In the genomic region with DNA sequence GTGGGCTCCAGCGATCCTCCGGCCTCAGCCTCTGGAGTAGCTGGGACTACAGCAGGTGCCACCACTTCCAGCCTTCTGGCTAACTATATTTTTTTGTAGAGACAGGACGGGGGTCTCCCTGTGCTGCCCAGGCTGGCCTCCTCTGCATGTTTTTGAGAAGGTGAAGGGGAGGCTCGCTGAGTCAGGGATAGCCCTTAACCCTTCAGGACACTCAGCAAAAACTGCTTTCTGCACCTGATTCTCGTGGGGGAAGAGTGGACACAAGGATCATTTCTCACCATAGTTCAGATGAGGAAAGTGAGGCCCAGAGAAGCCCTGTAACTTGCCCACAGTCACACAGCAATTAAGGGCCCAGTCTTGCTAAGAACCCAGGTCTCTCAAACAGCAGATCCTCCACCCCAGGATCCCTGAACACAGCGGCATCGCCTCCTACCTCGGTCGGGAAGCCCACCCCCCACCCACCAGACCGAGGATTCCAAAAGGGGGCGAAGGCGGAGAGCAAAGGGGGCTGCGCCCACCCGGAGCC, we compare ENCODE assay signal across 8 cellular contexts. TPM values are rescaled to one million over a fixed set of nuclear protein-coding genes. Genes with fewer than 3 reads are reported as not detected.
DNase-seq lines count a peak whose midpoint lies in the region; ATAC-seq, FAIRE-seq and TF ChIP-seq lines count a peak whose summit lies in the region.

No MANE protein-coding gene starts in this region.

- CTCF ChIA-PET in activated CD8-positive, alpha-beta memory T cell treated with anti-CD3 and anti-CD28 coated beads, Interleukin-2, amount 10 ng/mL, durations not matched to agents 7 days and 5 days (lab: Charles Lee): interaction anchor here (1.0 to 6.2 kb wide), 4 partner anchors 26 to 29 kb away, joined by 4 to 32 read pairs (median 4); no protein-coding TSS in a partner anchor
- CTCF ChIA-PET in GM12878 (lab: Yijun Ruan, JAX): interaction anchor here (1.1 to 17.2 kb wide), 5 partner anchors 10 to 28 kb away, joined by 3 to 208 read pairs (median 6); partner anchors contain the start of gene AHDC1

- H3K27ac ChIP-seq in GM12878 (ENCODE audit: control insufficient read depth, insufficient read depth) (peak overlapping the region; percentile 95), thyroid gland (peak overlapping the region; percentile 29 to 81 (median 75))

- BruUV-seq in GM12878 (replicated peaks; lab: Mats Ljungman, UMichigan): TSS peak; percentile 73

- peak overlapping the region; percentile 82 for H3K27ac Mint-ChIP-seq in activated CD8-positive, alpha-beta memory T cell treated with anti-CD3 and anti-CD28 coated beads, Interleukin-2, amount 10 ng/mL, durations not matched to agents 7 days and 5 days
- peak overlapping the region; percentile 88 for H3K27ac Mint-ChIP-seq in memory B cell

- peak overlapping the region; percentile 87 for H3K4me2 ChIP-seq in GM12878 (ENCODE audit: control insufficient read depth, insufficient read depth)

- H3K27me3 Mint-ChIP-seq in activated CD8-positive, alpha-beta memory T cell treated with anti-CD3 and anti-CD28 coated beads, Interleukin-2, amount 10 ng/mL, durations not matched to agents 7 days and 5 days: peaks cover 9% of the 10 kb centered on the region
- no peaks in the 10 kb centered on the region for H3K27me3 Mint-ChIP-seq in memory B cell

- no peak for ATAC-seq in activated CD8-positive, alpha-beta memory T cell treated with anti-CD3 and anti-CD28 coated beads, Interleukin-2, amount 10 ng/mL, durations not matched to agents 7 days and 5 days
- no peak for ATAC-seq in GM12878
- no peak for ATAC-seq in memory B cell (ENCODE audit: low read depth)
- ATAC-seq in HG03565 (IDR thresholded peaks at IDR 0.05; ENCODE audit: unreplicated experiment): no peak
- no peak for ATAC-seq in HG03378 (IDR thresholded peaks at IDR 0.05; ENCODE audit: unreplicated experiment)

- peak overlapping the region; percentile 47 for H3K4me3 Mint-ChIP-seq in activated CD8-positive, alpha-beta memory T cell treated with anti-CD3 and anti-CD28 coated beads, Interleukin-2, amount 10 ng/mL, durations not matched to agents 7 days and 5 days
- H3K4me3 Mint-ChIP-seq in memory B cell: peak overlapping the region; percentile 71

- RAD21 ChIA-PET in GM12878 (lab: Charles Lee; ENCODE audit: unreplicated experiment): interaction anchor here (2.6 to 17.1 kb wide), 4 partner anchors 11 to 30 kb away, joined by 10 to 211 read pairs (median 108); no protein-coding TSS in a partner anchor

- SMC1A ChIA-PET in GM12878 (lab: Charles Lee; ENCODE audit: uncharacterized antibody, unreplicated experiment): interaction anchor here (0.6 to 6.5 kb wide), 3 partner anchors 24 to 28 kb away, joined by 3 to 87 read pairs (median 11); no protein-coding TSS in a partner anchor

- TF ChIP-seq RAD21 in GM12878 (IDR thresholded peaks at IDR 0.05; ENCODE audit: insufficient read depth, low read depth, low read length): no peak

- H2AFZ ChIP-seq in GM12878 (ENCODE audit: control insufficient read depth, low read depth, low read length): peak overlapping the region; percentile 35; the same call in 1 of the 2 replicates

- no peaks in the 10 kb centered on the region for H3K36me3 Mint-ChIP-seq in activated CD8-positive, alpha-beta memory T cell treated with anti-CD3 and anti-CD28 coated beads, Interleukin-2, amount 10 ng/mL, durations not matched to agents 7 days and 5 days
- H3K36me3 Mint-ChIP-seq in memory B cell: no peaks in the 10 kb centered on the region

- TF ChIP-seq POLR2A in GM12878 (IDR thresholded peaks at IDR 0.05; ENCODE audit: low read depth, low read length): no peak
- no peak for TF ChIP-seq POLR2A in thyroid gland (IDR thresholded peaks at IDR 0.05)

- no peak for TF ChIP-seq CTCF in GM12878 (IDR thresholded peaks at IDR 0.05 in 2 of 3, conservative IDR thresholded peaks at IDR 0.05 in 1 of 3; ENCODE audit: control insufficient read depth in 2 of 3, extremely low read depth in 1 of 3, insufficient read depth in 1 of 3, low read depth in 3 of 3, low read length in 3 of 3)
- TF ChIP-seq CTCF in thyroid gland (IDR thresholded peaks at IDR 0.05): no peak

- no peak for FAIRE-seq in GM12878 (lab: Jason Lieb, UNC)

- peak overlapping the region; percentile 86 for H3K9ac ChIP-seq in GM12878 (ENCODE audit: control insufficient read depth, insufficient read depth, low read length)

- peaks cover 3% of the 10 kb centered on the region for H3K79me2 ChIP-seq in GM12878 (ENCODE audit: control insufficient read depth, insufficient read depth, low read length)

- no peaks in the 10 kb centered on the region for H4K20me1 ChIP-seq in GM12878 (ENCODE audit: control insufficient read depth, insufficient read depth)

- H3K36me3 ChIP-seq in GM12878 (ENCODE audit: control insufficient read depth in 2 of 2, insufficient read depth in 2 of 2, low read length in 1 of 2) (no peaks in the 10 kb centered on the region), thyroid gland (no peaks in the 10 kb centered on the region)

- H3K4me1 Mint-ChIP-seq in activated CD8-positive, alpha-beta memory T cell treated with anti-CD3 and anti-CD28 coated beads, Interleukin-2, amount 10 ng/mL, durations not matched to agents 7 days and 5 days: peaks cover 72% of the 10 kb centered on the region
- H3K4me1 Mint-ChIP-seq in memory B cell: peaks cover 62% of the 10 kb centered on the region

- POLR2A ChIA-PET in GM12878 (lab: Charles Lee): interaction anchor here (0.7 to 14.3 kb wide), 4 partner anchors 10 to 29 kb away, joined by 3 to 141 read pairs (median 70); no protein-coding TSS in a partner anchor

- no peaks in the 10 kb centered on the region for H3K9me3 Mint-ChIP-seq in activated CD8-positive, alpha-beta memory T cell treated with anti-CD3 and anti-CD28 coated beads, Interleukin-2, amount 10 ng/mL, durations not matched to agents 7 days and 5 days (ENCODE audit: low read depth)
- no peaks in the 10 kb centered on the region for H3K9me3 Mint-ChIP-seq in memory B cell

- intact Hi-C loops in GM12878 (cut with micrococcal nuclease; ENCODE audit: unreplicated experiment): loop anchor here (1.0 kb wide), 1 partner anchor 30 kb away; no protein-coding TSS in a partner anchor
- intact Hi-C loops in thyroid gland (cut with DNase I): no loop called here

- no peaks in the 10 kb centered on the region for H3K27me3 ChIP-seq in GM12878 (replicated peaks in 1 of 2; ENCODE audit: control insufficient read depth in 2 of 2, insufficient read depth in 2 of 2, low read length in 1 of 2)
- H3K27me3 ChIP-seq in thyroid gland: peaks cover 6% of the 10 kb centered on the region

- 10% methylated on average over 14 of the region's 14 CpGs for WGBS in GM12878 (ENCODE audit: insufficient coverage, insufficient replicate concordance, low lambda C conversion rate, missing lambda C conversion rate)
- 37 to 43% methylated on average over 10 to 14 of the region's 14 CpGs for WGBS in thyroid gland, 2 donors

- no peak for DNase-seq in activated CD8-positive, alpha-beta memory T cell treated with anti-CD3 and anti-CD28 coated beads, Interleukin-2, amount 10 ng/mL, durations not matched to agents 7 days and 5 days
- DNase-seq in activated CD8-positive, alpha-beta memory T cell treated with anti-CD3 and anti-CD28 coated beads for 24 hours: no peak
- no peak for DNase-seq in GM12878 (ENCODE audit: low read depth, low spot score)
- no peak for DNase-seq in memory B cell (ENCODE audit: low spot score in 2 of 2)
- DNase-seq in thyroid gland: no peak
- DNase-seq in Kasumi-1 (lab: John Stamatoyannopoulos, UW): no peak

- H3K4me1 ChIP-seq in GM12878 (ENCODE audit: control insufficient read depth, insufficient read depth, low read length) (peaks cover 76% of the 10 kb centered on the region), thyroid gland (peaks cover 29 to 58% of the 10 kb centered on the region in 2 donors)

- in situ Hi-C loops in GM12878 (cut with MboI): no loop called here

- H3K4me3 ChIP-seq in GM12878 (peak overlapping the region; percentile 66), thyroid gland (replicated peaks in 1 of 3) (peak overlapping the region in 2 of 3 donors; percentile 20 to 41)

- H3K9me3 ChIP-seq in GM12878 (replicated peaks; ENCODE audit: control insufficient read depth, insufficient read depth, low read length) (no peaks in the 10 kb centered on the region; the same call in 2 of the 3 replicates), thyroid gland (no peaks in the 10 kb centered on the region)

- TF ChIP-seq EP300 in GM12878 (IDR thresholded peaks at IDR 0.05; ENCODE audit: borderline replicate concordance in 1 of 2, control insufficient read depth in 1 of 2, low read depth in 2 of 2, low read length in 2 of 2): 0 out of 4 replicates have a peak, but pooled peaks of 1 of the 2 experiments have one; percentile 6

RNA-seq across cellular contexts. Expression of gene FGR, which starts 1.3 kb away (rescaled TPM):
- total RNA-seq in activated CD8-positive, alpha-beta memory T cell treated with anti-CD3 and anti-CD28 coated beads, Interleukin-2, amount 10 ng/mL, durations not matched to agents 7 days and 5 days: 1 to 10 TPM in 1 of 2 experiments, under 1 TPM in 1; 0.30 to 1.8 TPM
- total RNA-seq in GM12878 (2013; cell fraction: nucleolus; rRNA removed): 199 and 205 TPM in 2 replicates
- total RNA-seq in GM12878 (2014; rRNA removed) (97.3 and 105 TPM in 2 replicates), GM12878 (2014; rRNA removed; fragmentation: Illumina TruSeq; extraction: Trizol) (53.3 and 54.3 TPM in 2 replicates), GM12878 (2021) (80.2 and 83.8 TPM in 2 replicates), thyroid gland (1 to 10 TPM; 4.6 to 7.1 (median 6.4) TPM)
- 34.5 TPM for polyA plus RNA-seq in GM12878 (2011; ENCODE audit: low read depth)
- polyA plus RNA-seq in GM12878 (2011; rRNA removed) (129 and 193 TPM in 2 replicates), GM12878 (2014; fragmentation: Illumina TruSeq; extraction: Trizol) (59.5 and 80.8 TPM in 2 replicates), GM12878 (2014; fragmentation: Nextera tagmentation; extraction: Ambion mirVana) (10 to 100 TPM; 10.9 to 13.1 TPM), GM12878 (2014; rRNA removed) (108 and 127 TPM in 2 replicates), GM12878 (2016; fragmentation: Nextera tagmentation; extraction: Ambion mirVana) (10 to 100 TPM; 60.1 to 68.6 TPM)
- 212 and 255 TPM in 2 replicates for polyA plus RNA-seq in GM12878 (2011; cell fraction: cytosol; rRNA removed)
- 826 and 1,005 TPM in 2 replicates for polyA plus RNA-seq in GM12878 (2011; cell fraction: nucleus; rRNA removed)
- 59.3 and 73.9 TPM in 2 replicates for polyA plus RNA-seq in GM12878 (2012)
- polyA minus RNA-seq in GM12878 (2011; rRNA and poly(A)+ RNA removed): 91.0 and 144 TPM in 2 replicates
- 35.3 and 38.5 TPM in 2 replicates for polyA minus RNA-seq in GM12878 (2011; cell fraction: cytosol; rRNA and poly(A)+ RNA removed)
- 102 and 127 TPM in 2 replicates for polyA minus RNA-seq in GM12878 (2011; cell fraction: nucleus; rRNA and poly(A)+ RNA removed)

RNA-seq across cellular contexts. Expression of gene AHDC1, which starts 29.8 kb away (rescaled TPM):
- 10 to 100 TPM; 15.8 to 18.5 TPM for total RNA-seq in activated CD8-positive, alpha-beta memory T cell treated with anti-CD3 and anti-CD28 coated beads, Interleukin-2, amount 10 ng/mL, durations not matched to agents 7 days and 5 days
- 19.7 and 22.3 TPM in 2 replicates for total RNA-seq in GM12878 (2013; cell fraction: nucleolus; rRNA removed)
- total RNA-seq in GM12878 (2014; rRNA removed): 1.1 and 2.0 TPM in 2 replicates
- 0.85 and 1.1 TPM in 2 replicates for total RNA-seq in GM12878 (2014; rRNA removed; fragmentation: Illumina TruSeq; extraction: Trizol)
- 10.6 and 13.0 TPM in 2 replicates for total RNA-seq in GM12878 (2021)
- polyA plus RNA-seq in GM12878 (2011; ENCODE audit: low read depth): 2.3 TPM
- 1.1 and 1.2 TPM in 2 replicates for polyA plus RNA-seq in GM12878 (2011; rRNA removed)
- 1.3 and 1.6 TPM in 2 replicates for polyA plus RNA-seq in GM12878 (2011; cell fraction: cytosol; rRNA removed)
- polyA plus RNA-seq in GM12878 (2011; cell fraction: nucleus; rRNA removed): 7.1 and 10.9 TPM in 2 replicates
- 4.1 and 6.0 TPM in 2 replicates for polyA plus RNA-seq in GM12878 (2012)
- 1.3 and 1.9 TPM in 2 replicates for polyA plus RNA-seq in GM12878 (2014; fragmentation: Illumina TruSeq; extraction: Trizol)
- polyA plus RNA-seq in GM12878 (2014; fragmentation: Nextera tagmentation; extraction: Ambion mirVana): under 1 TPM; 0.21 to 0.26 TPM
- polyA plus RNA-seq in GM12878 (2014; rRNA removed): 5.3 and 7.4 TPM in 2 replicates
- polyA plus RNA-seq in GM12878 (2016; fragmentation: Nextera tagmentation; extraction: Ambion mirVana): 1 to 10 TPM; 1.4 to 2.0 TPM
- 2.3 and 2.4 TPM in 2 replicates for polyA minus RNA-seq in GM12878 (2011; rRNA and poly(A)+ RNA removed)
- polyA minus RNA-seq in GM12878 (2011; cell fraction: cytosol; rRNA and poly(A)+ RNA removed): 2.8 and 4.8 TPM in 2 replicates
- 3.5 and 4.5 TPM in 2 replicates for polyA minus RNA-seq in GM12878 (2011; cell fraction: nucleus; rRNA and poly(A)+ RNA removed)
- 10 to 100 TPM; 25.5 to 91.4 (median 47.8) TPM for total RNA-seq in thyroid gland

RNA-seq across cellular contexts. Expression of gene IFI6, which starts 38.3 kb away (rescaled TPM):
- total RNA-seq in activated CD8-positive, alpha-beta memory T cell treated with anti-CD3 and anti-CD28 coated beads, Interleukin-2, amount 10 ng/mL, durations not matched to agents 7 days and 5 days: 1,000 to 10,000 TPM in 1 of 2 experiments, 100 to 1,000 TPM in 1; 461 to 1,077 TPM
- total RNA-seq in GM12878 (2013; cell fraction: nucleolus; rRNA removed): 20.9 and 21.2 TPM in 2 replicates
- 79.4 and 89.5 TPM in 2 replicates for total RNA-seq in GM12878 (2014; rRNA removed)
- total RNA-seq in GM12878 (2014; rRNA removed; fragmentation: Illumina TruSeq; extraction: Trizol): 30.1 and 35.1 TPM in 2 replicates
- 70.3 and 81.4 TPM in 2 replicates for total RNA-seq in GM12878 (2021)
- polyA plus RNA-seq in GM12878 (2011; ENCODE audit: low read depth): 41.1 TPM
- polyA plus RNA-seq in GM12878 (2011; rRNA removed): 81.1 and 113 TPM in 2 replicates
- 134 and 138 TPM in 2 replicates for polyA plus RNA-seq in GM12878 (2011; cell fraction: cytosol; rRNA removed)
- 40.8 and 41.8 TPM in 2 replicates for polyA plus RNA-seq in GM12878 (2011; cell fraction: nucleus; rRNA removed)
- 76.1 and 123 TPM in 2 replicates for polyA plus RNA-seq in GM12878 (2012)
- 36.6 and 41.3 TPM in 2 replicates for polyA plus RNA-seq in GM12878 (2014; fragmentation: Illumina TruSeq; extraction: Trizol)
- polyA plus RNA-seq in GM12878 (2014; fragmentation: Nextera tagmentation; extraction: Ambion mirVana): 10 to 100 TPM in 1 of 2 experiments, 1 to 10 TPM in 1; 5.6 to 21.0 TPM
- 63.9 and 67.7 TPM in 2 replicates for polyA plus RNA-seq in GM12878 (2014; rRNA removed)
- polyA plus RNA-seq in GM12878 (2016; fragmentation: Nextera tagmentation; extraction: Ambion mirVana): 100 to 1,000 TPM in 1 of 2 experiments, 10 to 100 TPM in 1; 97.0 to 123 TPM
- 19.2 and 36.0 TPM in 2 replicates for polyA minus RNA-seq in GM12878 (2011; rRNA and poly(A)+ RNA removed)
- 26.6 and 31.1 TPM in 2 replicates for polyA minus RNA-seq in GM12878 (2011; cell fraction: cytosol; rRNA and poly(A)+ RNA removed)
- polyA minus RNA-seq in GM12878 (2011; cell fraction: nucleus; rRNA and poly(A)+ RNA removed): 6.8 and 7.5 TPM in 2 replicates
- total RNA-seq in thyroid gland: 100 to 1,000 TPM; 120 to 174 (median 150) TPM

Comparison
In these comparisons a context has a peak if more than half of its experiments do, and no peak if none do; other contexts are left out.
1. RNA of gene FGR, which starts 1.3 kb away (total RNA-seq): 53.3 to 205 TPM in GM12878; 4.6 to 7.1 TPM in thyroid gland and 0.30 to 1.8 TPM in activated CD8-positive, alpha-beta memory T cell treated with anti-CD3 and anti-CD28 coated beads, Interleukin-2, amount 10 ng/mL, durations not matched to agents 7 days and 5 days; every median in the first group is over 4 times any median in the second.